ENCODE assay signal across 17 cellular contexts in the genomic region with DNA sequence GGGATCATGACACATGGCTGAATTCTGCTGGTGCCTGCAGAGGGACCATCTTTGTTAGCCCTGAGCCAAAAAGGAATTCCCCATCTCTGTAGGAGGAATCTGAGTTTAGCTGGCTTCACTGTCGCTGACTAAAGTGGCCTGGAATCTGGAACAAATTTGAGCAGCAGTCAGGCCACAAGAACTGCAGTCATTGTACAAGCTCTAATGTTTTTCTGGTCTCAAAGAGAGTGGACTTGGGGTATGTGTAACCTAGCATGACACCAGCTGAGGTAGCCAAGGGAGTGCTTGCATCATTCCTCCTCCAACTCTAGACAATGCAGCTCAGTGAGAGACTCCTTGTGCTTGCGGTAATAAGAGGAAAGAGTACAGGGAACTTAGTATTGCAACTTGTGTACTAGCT.
"Had no signal": no experiment of that assay in that cellular context is flagged by ENCODE, and none has a peak within 500 bp of the region (broad histone marks: within the 10 kb centered on the region; RNA-seq: fewer than 3 reads in every experiment).

No MANE protein-coding gene starts in this region.

- H3K36me3 Mint-ChIP-seq: activated naive CD8-positive, alpha-beta T cell; naive thymus-derived CD4-positive, alpha-beta T cell; stimulated activated memory B cell treated with anti-CD40 and anti-IgM and Interleukin-4, amounts not matched to agents 10 μg/mL and 1 μg/mL and 100 μg/mL, for 72 hours; T-cell had no signal

- H3K27me3 ChIP-seq: esophagus muscularis mucosa, spleen, tibial nerve had no signal

- DNase-seq: activated CD4-positive, alpha-beta T cell treated with anti-CD3 and anti-CD28 coated beads for 1 hour; activated CD4-positive, alpha-beta T cell treated with anti-CD3 and anti-CD28 coated beads, Interleukin-2, amount 50 U/mL, for 48 hours; activated gamma-delta T cell; activated T-cell treated with anti-CD3 and anti-CD28 coated beads, Interleukin-2, amount 50 U/mL, for 48 hours; foreskin fibroblast; kidney glomerular epithelial cell; lower lobe of right lung; naive thymus-derived CD4-positive, alpha-beta T cell; right cardiac atrium; spleen; stimulated activated CD4-positive, alpha-beta T cell treated with anti-CD3 and anti-CD28 coated beads, Interleukin-1b, Interleukin-23, amount 100 ng/mL, for 48 hours; T-cell; T1000 had no signal

- H3K9me3 ChIP-seq: esophagus muscularis mucosa, lower lobe of right lung, tibial nerve had no signal

- ATAC-seq: lower lobe of right lung; naive thymus-derived CD4-positive, alpha-beta T cell; right cardiac atrium; stimulated activated memory B cell treated with anti-CD40 and anti-IgM and Interleukin-4, amounts not matched to agents 10 μg/mL and 1 μg/mL and 100 μg/mL, for 72 hours; T-cell had no signal

- H3K4me3 ChIP-seq: esophagus muscularis mucosa, lower lobe of right lung, spleen, tibial nerve had no signal

- H3K27ac Mint-ChIP-seq: activated naive CD8-positive, alpha-beta T cell; naive thymus-derived CD4-positive, alpha-beta T cell; stimulated activated memory B cell treated with anti-CD40 and anti-IgM and Interleukin-4, amounts not matched to agents 10 μg/mL and 1 μg/mL and 100 μg/mL, for 72 hours; T-cell had no signal

- H3K36me3 ChIP-seq: esophagus muscularis mucosa, lower lobe of right lung, spleen, tibial nerve had no signal

- H3K27me3 Mint-ChIP-seq: activated naive CD8-positive, alpha-beta T cell; naive thymus-derived CD4-positive, alpha-beta T cell; stimulated activated memory B cell treated with anti-CD40 and anti-IgM and Interleukin-4, amounts not matched to agents 10 μg/mL and 1 μg/mL and 100 μg/mL, for 72 hours; T-cell had no signal

- H3K4me1 Mint-ChIP-seq: naive thymus-derived CD4-positive, alpha-beta T cell; stimulated activated memory B cell treated with anti-CD40 and anti-IgM and Interleukin-4, amounts not matched to agents 10 μg/mL and 1 μg/mL and 100 μg/mL, for 72 hours; T-cell had no signal

- H3K27ac ChIP-seq: esophagus muscularis mucosa, lower lobe of right lung, spleen had no signal

- H3K4me1 ChIP-seq: esophagus muscularis mucosa, lower lobe of right lung, spleen, tibial nerve had no signal

- H3K4me3 Mint-ChIP-seq: activated naive CD8-positive, alpha-beta T cell; naive thymus-derived CD4-positive, alpha-beta T cell; stimulated activated memory B cell treated with anti-CD40 and anti-IgM and Interleukin-4, amounts not matched to agents 10 μg/mL and 1 μg/mL and 100 μg/mL, for 72 hours; T-cell had no signal
